Comparison of ENCODE assay signal across 24 cellular contexts in the genomic region with DNA sequence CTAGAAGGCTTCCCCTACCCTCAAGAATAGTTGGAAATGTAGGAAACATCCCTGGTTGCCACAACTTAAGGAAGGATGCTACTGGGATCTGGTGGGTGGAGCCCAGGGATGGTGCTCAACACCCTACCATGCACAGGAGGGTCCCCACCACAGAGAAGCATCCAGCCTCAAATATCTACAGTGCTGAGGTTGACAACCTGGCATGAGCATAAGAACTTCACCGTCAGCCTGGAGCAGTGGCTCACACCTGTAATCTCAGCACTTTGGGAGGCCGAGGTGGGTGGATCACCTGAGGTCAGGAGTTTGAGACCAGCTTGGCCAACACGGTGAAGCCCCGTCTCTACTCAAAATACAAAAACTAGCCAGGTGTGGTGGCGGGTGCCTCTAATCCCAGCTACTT. TPM values are rescaled to one million over a fixed set of nuclear protein-coding genes. Genes with fewer than 3 reads are reported as not detected.
A peak's percentile ranks its signal among the peaks of the same experiment; 100 is the strongest.
DNase-seq lines count a peak whose midpoint lies in the region; ATAC-seq and TF ChIP-seq lines count a peak whose summit lies in the region.
"Had no signal": no experiment of that assay in that cellular context is flagged by ENCODE, and none has a peak within 500 bp of the region (broad histone marks: within the 10 kb centered on the region; RNA-seq: fewer than 3 reads in every experiment).

No MANE protein-coding gene starts in this region.

- H3K4me1 ChIP-seq in DND-41 (ENCODE audit: insufficient read depth, low read length) (peaks cover 54% of the 10 kb centered on the region), neuronal stem cell (ENCODE audit: control insufficient read depth in 2 of 2, insufficient read depth in 1 of 2, low read depth in 1 of 2, low read length in 2 of 2) (no peaks in the 10 kb centered on the region), ascending aorta (no peaks in the 10 kb centered on the region)

- H3K36me3 ChIP-seq in DND-41 (ENCODE audit: insufficient read depth, low read length) (peaks cover 75% of the 10 kb centered on the region), neuronal stem cell (replicated peaks in 1 of 2; ENCODE audit: control insufficient read depth in 2 of 2, insufficient read depth in 2 of 2, low read length in 2 of 2) (no peaks in the 10 kb centered on the region), ascending aorta (no peaks in the 10 kb centered on the region)
- H3K36me3 ChIP-seq: cardiac muscle cell, thoracic aorta had no signal

- no peak overlapping the region for H3K18ac ChIP-seq in neuronal stem cell (ENCODE audit: low read length)

- WGBS in neuronal stem cell (ENCODE audit: extremely low coverage in 2 of 2, insufficient read length in 2 of 2, insufficient replicate concordance in 1 of 2), 2 donors: no CpG with 5 or more reads among the region's 5 CpGs

- H2BK5ac ChIP-seq in neuronal stem cell (ENCODE audit: low read length): no peak overlapping the region

- H3K4me3 Mint-ChIP-seq in activated CD4-positive, alpha-beta T cell treated with anti-CD3 and anti-CD28 coated beads, Interleukin-2, amount 10 ng/mL, durations not matched to agents 24 days and 14 days: no peak overlapping the region
- H3K4me3 Mint-ChIP-seq in WTC11: no peak overlapping the region
- H3K4me3 Mint-ChIP-seq: activated naive CD4-positive, alpha-beta T cell treated with anti-CD3 and anti-CD28 coated beads, Interleukin-2, amount 50 U/mL, for 24 hours; H9; memory B cell; stimulated activated naive CD8-positive, alpha-beta T cell treated with anti-CD3 and anti-CD28 coated beads, Interleukin-15, Interleukin-2, amounts not matched to agents 100 ng/mL and 50 ng/mL, for 24 hours had no signal

- H3K14ac ChIP-seq in neuronal stem cell (ENCODE audit: low read length): peak overlapping the region; percentile 63

- H3K27ac ChIP-seq in DND-41 (ENCODE audit: low read length): no peak overlapping the region
- no peak overlapping the region for H3K27ac ChIP-seq in neuronal stem cell (replicated peaks; ENCODE audit: low read length)
- H3K27ac ChIP-seq in ascending aorta: no peak overlapping the region
- H3K27ac ChIP-seq: cardiac muscle cell, thoracic aorta, VCaP had no signal

- intact Hi-C loops in activated CD4-positive, alpha-beta T cell treated with anti-CD3 and anti-CD28 coated beads, Interleukin-2, amount 10 ng/mL, durations not matched to agents 24 days and 14 days (cut with micrococcal nuclease): no loop called here
- intact Hi-C loops in ascending aorta (cut with DNase I): no loop called here

- no peak overlapping the region for H3K4me2 ChIP-seq in DND-41 (ENCODE audit: insufficient read depth, low read length)
- no peak overlapping the region for H3K4me2 ChIP-seq in neuronal stem cell (ENCODE audit: insufficient read depth, low read length, poor library complexity, severe bottlenecking)

- peaks cover 12% of the 10 kb centered on the region for H3K9me3 ChIP-seq in DND-41 (ENCODE audit: insufficient read depth, low read length, severe bottlenecking)
- H3K9me3 ChIP-seq in neuronal stem cell (replicated peaks in 1 of 2; ENCODE audit: control insufficient read depth in 2 of 2, insufficient read depth in 1 of 2, low read depth in 1 of 2, low read length in 2 of 2): peaks cover 0 to 3% of the 10 kb centered on the region in 2 donors
- no peaks in the 10 kb centered on the region for H3K9me3 ChIP-seq in ascending aorta
- H3K9me3 ChIP-seq: thoracic aorta had no signal

- H3K4me1 Mint-ChIP-seq in activated CD4-positive, alpha-beta T cell treated with anti-CD3 and anti-CD28 coated beads, Interleukin-2, amount 10 ng/mL, durations not matched to agents 24 days and 14 days: peaks cover 74% of the 10 kb centered on the region
- peaks cover 4% of the 10 kb centered on the region for H3K4me1 Mint-ChIP-seq in WTC11

- no peak overlapping the region for H2AK5ac ChIP-seq in neuronal stem cell (ENCODE audit: low read depth, low read length)

- H2BK120ac ChIP-seq in neuronal stem cell (ENCODE audit: low read depth, low read length): no peak overlapping the region

- H3K4me3 ChIP-seq in DND-41 (ENCODE audit: low read depth in 1 of 2, low read length in 2 of 2) (no peak overlapping the region), neuronal stem cell (ENCODE audit: low read length in 2 of 2) (no peak overlapping the region), ascending aorta (no peak overlapping the region)
- H3K4me3 ChIP-seq: cardiac muscle cell, thoracic aorta had no signal

- CTCF ChIA-PET in WTC11 (lab: Charles Lee): no interaction called here

- no peak overlapping the region for H3K9ac ChIP-seq in DND-41 (ENCODE audit: low read depth, low read length)
- H3K9ac ChIP-seq in neuronal stem cell (ENCODE audit: low read depth, low read length, poor library complexity): no peak overlapping the region

- H3K36me3 Mint-ChIP-seq in activated CD4-positive, alpha-beta T cell treated with anti-CD3 and anti-CD28 coated beads, Interleukin-2, amount 10 ng/mL, durations not matched to agents 24 days and 14 days (ENCODE audit: low read depth): peaks cover 80% of the 10 kb centered on the region
- H3K36me3 Mint-ChIP-seq in WTC11: peaks cover 16% of the 10 kb centered on the region

- no peak for TF ChIP-seq CTCF in DND-41 (IDR thresholded peaks at IDR 0.05; ENCODE audit: borderline replicate concordance, extremely low read depth, low read length, poor library complexity, severe bottlenecking)
- TF ChIP-seq CTCF in WTC11 (IDR thresholded peaks at IDR 0.05): no peak
- TF ChIP-seq CTCF in ascending aorta (IDR thresholded peaks at IDR 0.05): no peak

- H3K27ac Mint-ChIP-seq in activated CD4-positive, alpha-beta T cell treated with anti-CD3 and anti-CD28 coated beads, Interleukin-2, amount 10 ng/mL, durations not matched to agents 24 days and 14 days: no peak overlapping the region
- H3K27ac Mint-ChIP-seq in WTC11: no peak overlapping the region
- H3K27ac Mint-ChIP-seq: H9 had no signal

- DNase-seq in activated CD4-positive, alpha-beta T cell treated with anti-CD3 and anti-CD28 coated beads, Interleukin-2, amount 10 ng/mL, durations not matched to agents 24 days and 14 days: peak; percentile 53
- no peak for DNase-seq in activated CD4-positive, alpha-beta T cell treated with anti-CD3 and anti-CD28 coated beads, Interleukin-2, amount 50 U/mL, for 48 hours
- DNase-seq in DND-41 (peak; percentile 4), ecto neural progenitor cell (ENCODE audit: low spot score) (peak; percentile 8), neuronal stem cell (ENCODE audit: low spot score) (no peak), WTC11 (ENCODE audit: low spot score) (no peak), ascending aorta (ENCODE audit: low spot score in 2 of 2) (no peak), C1 segment of cervical spinal cord (lab: John Stamatoyannopoulos, UW) (no peak)
- DNase-seq: 8988T, DMS153, GDM1, H9, NCI-H1092 treated with DMSO at 0.1 percent for 48 hours, NCI-H2029, NCI-H526, nucleus accumbens, SHP77 treated with DMSO at 0.1 percent for 48 hours had no signal

- H3K79me2 ChIP-seq in DND-41 (ENCODE audit: insufficient read depth, low read length): peaks cover 93% of the 10 kb centered on the region

- no peak overlapping the region for H3K4ac ChIP-seq in neuronal stem cell (ENCODE audit: low read length)

- peaks cover 48% of the 10 kb centered on the region for H3K9me3 Mint-ChIP-seq in activated CD4-positive, alpha-beta T cell treated with anti-CD3 and anti-CD28 coated beads, Interleukin-2, amount 10 ng/mL, durations not matched to agents 24 days and 14 days
- peaks cover 43% of the 10 kb centered on the region for H3K9me3 Mint-ChIP-seq in WTC11

- H2AFZ ChIP-seq in DND-41 (ENCODE audit: low read depth, low read length) (no peak overlapping the region), neuronal stem cell (ENCODE audit: low read length) (no peak overlapping the region)

- no peak overlapping the region for H4K91ac ChIP-seq in neuronal stem cell (ENCODE audit: low read depth, low read length, poor library complexity)

- no peaks in the 10 kb centered on the region for H3K27me3 Mint-ChIP-seq in activated CD4-positive, alpha-beta T cell treated with anti-CD3 and anti-CD28 coated beads, Interleukin-2, amount 10 ng/mL, durations not matched to agents 24 days and 14 days
- peaks cover 10% of the 10 kb centered on the region for H3K27me3 Mint-ChIP-seq in WTC11 (ENCODE audit: low read depth)
- H3K27me3 Mint-ChIP-seq: activated naive CD4-positive, alpha-beta T cell treated with anti-CD3 and anti-CD28 coated beads, Interleukin-2, amount 50 U/mL, for 24 hours; memory B cell; stimulated activated naive CD8-positive, alpha-beta T cell treated with anti-CD3 and anti-CD28 coated beads, Interleukin-15, Interleukin-2, amounts not matched to agents 100 ng/mL and 50 ng/mL, for 24 hours had no signal

- H4K20me1 ChIP-seq in DND-41 (ENCODE audit: insufficient read depth, low read length): peaks cover 11% of the 10 kb centered on the region; the same call in 1 of the 2 replicates

- H2BK12ac ChIP-seq in neuronal stem cell (ENCODE audit: low read length): no peak overlapping the region

- no peak overlapping the region for H4K8ac ChIP-seq in neuronal stem cell (ENCODE audit: low read depth, low read length)

- ATAC-seq in DND-41 (ENCODE audit: insufficient read depth, low read depth): no peak
- ATAC-seq in WTC11: no peak
- ATAC-seq: Panc1 had no signal

- H3K79me1 ChIP-seq in neuronal stem cell (ENCODE audit: low read depth, low read length): no peaks in the 10 kb centered on the region

- no peak overlapping the region for H2BK15ac ChIP-seq in neuronal stem cell (ENCODE audit: low read length)

- no peaks in the 10 kb centered on the region for H3K27me3 ChIP-seq in DND-41 (ENCODE audit: insufficient read depth, low read length, poor library complexity)
- no peaks in the 10 kb centered on the region for H3K27me3 ChIP-seq in neuronal stem cell (ENCODE audit: control insufficient read depth in 3 of 3, insufficient read depth in 3 of 3, low read depth in 1 of 3, low read length in 3 of 3)
- no peaks in the 10 kb centered on the region for H3K27me3 ChIP-seq in ascending aorta
- H3K27me3 ChIP-seq: cardiac muscle cell had no signal

- POLR2A ChIA-PET in WTC11 (lab: Charles Lee): no interaction called here

- no peak overlapping the region for H3K23ac ChIP-seq in neuronal stem cell (ENCODE audit: low read depth, low read length, poor library complexity)

TF ChIP-seq in WTC11, 78 proteins besides CTCF, POLR2A, EP300 and RAD21 (continues in another document):
- TF ChIP-seq ZNF423 (CRISPR knock-in tag; IDR thresholded peaks at IDR 0.05) (no peak), RELA (CRISPR knock-in tag; IDR thresholded peaks at IDR 0.05; ENCODE audit: borderline replicate concordance) (no peak), ETV6 (CRISPR knock-in tag; IDR thresholded peaks at IDR 0.05) (no peak)

RNA-seq across cellular contexts. Expression of gene ASMTL, which starts 24.0 kb away (rescaled TPM):
- total RNA-seq in activated CD4-positive, alpha-beta T cell treated with anti-CD3 and anti-CD28 coated beads, Interleukin-2, amount 10 ng/mL, durations not matched to agents 24 days and 14 days: 44.5 and 46.6 TPM in 2 replicates
- 52.5 TPM for polyA plus RNA-seq in neuronal stem cell (2013, experiment 1 of 2)
- polyA plus RNA-seq in neuronal stem cell (2013, experiment 2 of 2): 51.6 TPM
- 70.6 to 88.2 TPM (median 83.1 TPM) in 3 replicates for total RNA-seq in WTC11 (2021)
- 27.1 TPM for total RNA-seq in ascending aorta

Comparison
In these comparisons a context has a peak if more than half of its experiments do, and no peak if none do; other contexts are left out.
1. DNase-seq: peak in activated CD4-positive, alpha-beta T cell treated with anti-CD3 and anti-CD28 coated beads, Interleukin-2, amount 10 ng/mL, durations not matched to agents 24 days and 14 days (single experiment), DND-41 (single experiment) and ecto neural progenitor cell (single experiment); none in activated CD4-positive, alpha-beta T cell treated with anti-CD3 and anti-CD28 coated beads, Interleukin-2, amount 50 U/mL, for 48 hours (0 of 2), neuronal stem cell (single experiment), WTC11 (single experiment), ascending aorta (0 of 2) and C1 segment of cervical spinal cord (0 of 14).